ENCODE assay signal across 22 cellular contexts in genomic region chr15:33119865-33120264, GRCh38.
"Had no signal": no experiment of that assay in that cellular context is flagged by ENCODE, and none has a peak within 500 bp of the region (broad histone marks: within the 10 kb centered on the region; RNA-seq: fewer than 3 reads in every experiment).

No MANE protein-coding gene starts in this region.

- H3K27me3 ChIP-seq: esophagus muscularis mucosa, gastroesophageal sphincter, testis, transverse colon had no signal

- H3K36me3 ChIP-seq: esophagus muscularis mucosa, gastroesophageal sphincter, transverse colon had no signal

- H3K9me3 ChIP-seq: esophagus muscularis mucosa, gastroesophageal sphincter, testis, transverse colon had no signal

- H3K4me3 ChIP-seq: coronary artery, esophagus muscularis mucosa, gastroesophageal sphincter, lung, skin epidermis, testis, transverse colon had no signal

- H3K4me3 Mint-ChIP-seq: immature natural killer cell; naive B cell; stimulated activated naive B cell treated with anti-CD40 and anti-IgM and Interleukin-4, amounts not matched to agents 10 μg/mL and 1 μg/mL and 100 μg/mL, for 72 hours; stimulated activated naive CD8-positive, alpha-beta T cell treated with anti-CD3 and anti-CD28 coated beads, Interleukin-15, amount 100 ng/mL, for 72 hours had no signal

- H3K27ac ChIP-seq: coronary artery, epithelial cell of prostate, esophagus muscularis mucosa, gastroesophageal sphincter, skin epidermis, testis, transverse colon had no signal

- DNase-seq: effector memory CD4-positive, alpha-beta T cell; foreskin fibroblast; immature natural killer cell; kidney; left cardiac atrium; left ventricle myocardium superior; mesendoderm; naive B cell; occipital lobe; stimulated activated CD4-positive, alpha-beta T cell treated with anti-CD3 and anti-CD28 coated beads, Interleukin-2, amount 100 ng/mL, for 24 hours; stimulated activated CD4-positive, alpha-beta T cell treated with anti-CD3 and anti-CD28 coated beads, Interleukin-4, amount 100 ng/mL, for 4 hours; stimulated activated naive B cell treated with anti-CD40 and anti-IgM and Interleukin-4, amounts not matched to agents 10 μg/mL and 1 μg/mL and 100 μg/mL, for 72 hours; stimulated activated naive CD8-positive, alpha-beta T cell treated with anti-CD3 and anti-CD28 coated beads, Interleukin-15, amount 100 ng/mL, for 72 hours; testis; transverse colon had no signal

- H3K9me3 Mint-ChIP-seq: immature natural killer cell; naive B cell; stimulated activated naive B cell treated with anti-CD40 and anti-IgM and Interleukin-4, amounts not matched to agents 10 μg/mL and 1 μg/mL and 100 μg/mL, for 72 hours; stimulated activated naive CD8-positive, alpha-beta T cell treated with anti-CD3 and anti-CD28 coated beads, Interleukin-15, amount 100 ng/mL, for 72 hours had no signal

- H3K27ac Mint-ChIP-seq: immature natural killer cell; naive B cell; stimulated activated naive B cell treated with anti-CD40 and anti-IgM and Interleukin-4, amounts not matched to agents 10 μg/mL and 1 μg/mL and 100 μg/mL, for 72 hours; stimulated activated naive CD8-positive, alpha-beta T cell treated with anti-CD3 and anti-CD28 coated beads, Interleukin-15, amount 100 ng/mL, for 72 hours had no signal

- H3K4me1 Mint-ChIP-seq: naive B cell; stimulated activated naive B cell treated with anti-CD40 and anti-IgM and Interleukin-4, amounts not matched to agents 10 μg/mL and 1 μg/mL and 100 μg/mL, for 72 hours; stimulated activated naive CD8-positive, alpha-beta T cell treated with anti-CD3 and anti-CD28 coated beads, Interleukin-15, amount 100 ng/mL, for 72 hours had no signal

- H3K27me3 Mint-ChIP-seq: stimulated activated naive CD8-positive, alpha-beta T cell treated with anti-CD3 and anti-CD28 coated beads, Interleukin-15, amount 100 ng/mL, for 72 hours had no signal

- H3K4me1 ChIP-seq: testis, transverse colon had no signal

- ATAC-seq: gastroesophageal sphincter; left cardiac atrium; left ventricle myocardium superior; sciatic nerve; stimulated activated naive B cell treated with anti-CD40 and anti-IgM and Interleukin-4, amounts not matched to agents 10 μg/mL and 1 μg/mL and 100 μg/mL, for 72 hours; stimulated activated naive CD8-positive, alpha-beta T cell treated with anti-CD3 and anti-CD28 coated beads, Interleukin-15, amount 100 ng/mL, for 72 hours had no signal

- H3K36me3 Mint-ChIP-seq: immature natural killer cell; naive B cell; stimulated activated naive B cell treated with anti-CD40 and anti-IgM and Interleukin-4, amounts not matched to agents 10 μg/mL and 1 μg/mL and 100 μg/mL, for 72 hours had no signal
